8 cellular contexts compared by ENCODE assay signal in the genomic region with DNA sequence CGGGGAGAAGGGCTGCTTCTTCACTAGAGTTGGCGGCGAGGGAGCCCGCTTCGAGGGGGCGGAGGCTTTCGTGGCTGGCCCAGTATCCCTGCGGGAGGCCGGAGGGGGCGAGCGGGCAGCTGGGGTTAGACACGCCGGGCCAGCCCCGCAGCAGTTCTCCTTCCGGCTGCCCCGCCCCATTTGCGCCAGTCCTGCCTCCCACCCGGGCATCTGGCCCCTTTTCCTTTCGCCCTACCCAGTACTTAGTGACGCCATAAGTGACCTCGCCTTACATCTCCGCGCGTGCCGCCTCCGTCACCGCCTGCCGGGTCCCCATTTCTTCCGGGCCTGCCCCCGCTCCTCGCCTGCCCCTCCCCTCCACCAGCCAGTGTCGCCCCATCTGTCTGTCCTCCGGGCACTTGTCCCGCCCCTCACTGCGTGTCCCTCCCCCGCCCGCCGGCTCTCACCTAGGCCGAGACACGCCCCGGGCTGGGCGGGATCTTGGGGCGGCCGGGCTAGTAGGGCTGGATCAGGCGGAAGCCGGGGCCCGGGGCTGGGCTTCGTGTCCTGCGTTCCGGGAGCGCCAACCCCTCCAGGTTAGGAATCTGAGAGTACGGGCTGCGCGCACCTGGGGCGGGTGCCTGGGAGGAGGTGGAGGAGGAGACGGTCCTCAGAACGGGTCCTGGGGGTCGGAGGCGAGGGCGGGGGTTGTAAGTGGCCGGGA. TPM values are rescaled to one million over a fixed set of nuclear protein-coding genes. Genes with fewer than 3 reads are reported as not detected.
DNase-seq lines count a peak whose midpoint lies in the region; ATAC-seq and TF ChIP-seq lines count a peak whose summit lies in the region.

No MANE protein-coding gene starts in this region.

- H3K9me3 ChIP-seq in ES-I3 (ENCODE audit: control insufficient read depth, insufficient read depth, low read length), result no peaks in the 10 kb centered on the region
- H3K9me3 ChIP-seq in cardiac muscle cell (ENCODE audit: low read depth), result no peaks in the 10 kb centered on the region
- H3K9me3 ChIP-seq in prostate gland, result no peaks in the 10 kb centered on the region
- H3K9me3 ChIP-seq in aorta (ENCODE audit: control insufficient read depth, low read length), result no peaks in the 10 kb centered on the region

- H3K27ac Mint-ChIP-seq in activated naive CD4-positive, alpha-beta T cell treated with anti-CD3 and anti-CD28 coated beads, Interleukin-2, amount 50 U/mL, for 72 hours, result peak overlapping the region; percentile 95 to 97

- TF ChIP-seq CTCF in cardiac muscle cell (IDR thresholded peaks at IDR 0.05; ENCODE audit: low read depth, low read length) (no peak), prostate gland (IDR thresholded peaks at IDR 0.05) (no peak)

- no peaks in the 10 kb centered on the region for H3K9me3 Mint-ChIP-seq in activated naive CD4-positive, alpha-beta T cell treated with anti-CD3 and anti-CD28 coated beads, Interleukin-2, amount 50 U/mL, for 72 hours

- under 1% methylated on average over 54 of the region's 61 CpGs for WGBS in prostate gland
- 2% methylated on average over 48 to 61 of the region's 61 CpGs for WGBS in aorta, 2 donors

- H3K27ac ChIP-seq in cardiac muscle cell (peak overlapping the region; percentile 11), prostate gland (peak overlapping the region; percentile 92 to 95), aorta (ENCODE audit: low read depth in 1 of 2, low read length in 2 of 2) (no peak overlapping the region)

- peak overlapping the region; percentile 85 for H3K9ac ChIP-seq in ES-I3 (ENCODE audit: low read depth, low read length)

- intact Hi-C loops in prostate gland (cut with DNase I), result no loop called here
- intact Hi-C loops in aorta (cut with DNase I), result no loop called here

- H3K27me3 ChIP-seq in cardiac muscle cell, result no peaks in the 10 kb centered on the region
- H3K27me3 ChIP-seq in prostate gland (replicated peaks; ENCODE audit: insufficient read depth), result no peaks in the 10 kb centered on the region
- H3K27me3 ChIP-seq in aorta (ENCODE audit: control insufficient read depth in 1 of 2, insufficient read depth in 2 of 2, low read length in 1 of 2), result no peaks in the 10 kb centered on the region

- H3K36me3 Mint-ChIP-seq in activated naive CD4-positive, alpha-beta T cell treated with anti-CD3 and anti-CD28 coated beads, Interleukin-2, amount 50 U/mL, for 72 hours, result peaks cover 19 to 22% of the 10 kb centered on the region in 2 donors

- H3K4me1 ChIP-seq in ES-I3 (ENCODE audit: insufficient read depth, low read length), result peaks cover 9% of the 10 kb centered on the region; the same call in 1 of the 2 replicates
- H3K4me1 ChIP-seq in cardiac muscle cell (ENCODE audit: low read depth), result no peaks in the 10 kb centered on the region
- H3K4me1 ChIP-seq in prostate gland (replicated peaks), result peaks cover 4% of the 10 kb centered on the region
- H3K4me1 ChIP-seq in aorta (ENCODE audit: control insufficient read depth in 1 of 2, insufficient read depth in 2 of 2, low read length in 2 of 2), result no peaks in the 10 kb centered on the region

- DNase-seq in HCEC 1CT (peak; percentile 68), NCI-H1048 (lab: John Stamatoyannopoulos, UW) (peak; percentile 85), SK-MEL-5 (ENCODE audit: low read depth, low spot score) (peak; percentile 89), cardiac muscle cell (ENCODE audit: low read depth in 1 of 2, low spot score in 1 of 2) (peak; percentile 89 to 94), prostate gland (ENCODE audit: low spot score) (peak; percentile 97), aorta (peak; percentile 89 to 91)
- DNase-seq in activated naive CD4-positive, alpha-beta T cell treated with anti-CD3 and anti-CD28 coated beads, Interleukin-2, amount 50 U/mL, for 72 hours (ENCODE audit: low spot score in 2 of 2), result peak; percentile 95 to 99

- peak overlapping the region; percentile 61 for H3K4me3 ChIP-seq in cardiac muscle cell
- peak overlapping the region; percentile 61 to 63 for H3K4me3 ChIP-seq in prostate gland
- peak overlapping the region; percentile 11 to 23 for H3K4me3 ChIP-seq in aorta (ENCODE audit: low read length in 2 of 2)

- in situ Hi-C loops in SK-MEL-5 (cut with HindIII; ENCODE audit: low pct_unique_long_range_greater_than_20kb, low sequenced_read_pairs), result no loop called here

- TF ChIP-seq POLR2A in prostate gland (IDR thresholded peaks at IDR 0.05), result peak; percentile 92

- no peaks in the 10 kb centered on the region for H3K36me3 ChIP-seq in ES-I3 (ENCODE audit: insufficient read depth, low read length)
- no peaks in the 10 kb centered on the region for H3K36me3 ChIP-seq in cardiac muscle cell
- H3K36me3 ChIP-seq in prostate gland, result no peaks in the 10 kb centered on the region
- H3K36me3 ChIP-seq in aorta (ENCODE audit: control insufficient read depth in 1 of 2, insufficient read depth in 2 of 2, low read length in 1 of 2), result no peaks in the 10 kb centered on the region

- peak; percentile 84 to 92 for ATAC-seq in activated naive CD4-positive, alpha-beta T cell treated with anti-CD3 and anti-CD28 coated beads, Interleukin-2, amount 50 U/mL, for 72 hours
- peak; percentile 74 for ATAC-seq in aorta (ENCODE audit: low FRiP score)

RNA-seq across cellular contexts. Expression of a gene that starts 14.3 kb away (rescaled TPM):
- not detected in 2 replicates for total RNA-seq in SK-MEL-5 (2014; rRNA removed; shearing (Covaris generic))
- polyA plus RNA-seq in SK-MEL-5 (2015; cell fraction: cytosol; rRNA removed), result not detected in 2 replicates
- polyA plus RNA-seq in SK-MEL-5 (2015; cell fraction: nucleus; rRNA removed), result not detected in 2 replicates
- under 1 TPM; 0.37 to 0.50 TPM for total RNA-seq in activated naive CD4-positive, alpha-beta T cell treated with anti-CD3 and anti-CD28 coated beads, Interleukin-2, amount 50 U/mL, for 72 hours
- total RNA-seq in cardiac muscle cell, result 0.45 TPM in 1 of 2 replicates, not detected in the other
- not detected in 2 replicates for polyA plus RNA-seq in cardiac muscle cell
- 1 to 10 TPM in 1 of 2 donors, not detected in 1; 3.2 TPM for total RNA-seq in prostate gland
- total RNA-seq in aorta, result not detected
- polyA plus RNA-seq in aorta, result not detected

RNA-seq across cellular contexts. Expression of a gene that starts 25.9 kb away (rescaled TPM):
- 0.21 and 0.63 TPM in 2 replicates for total RNA-seq in SK-MEL-5 (2014; rRNA removed; shearing (Covaris generic))
- polyA plus RNA-seq in SK-MEL-5 (2015; cell fraction: cytosol; rRNA removed), result 1.0 and 1.6 TPM in 2 replicates
- polyA plus RNA-seq in SK-MEL-5 (2015; cell fraction: nucleus; rRNA removed), result 0.48 and 1.8 TPM in 2 replicates
- total RNA-seq in activated naive CD4-positive, alpha-beta T cell treated with anti-CD3 and anti-CD28 coated beads, Interleukin-2, amount 50 U/mL, for 72 hours, result 100 to 1,000 TPM; 221 to 735 TPM
- total RNA-seq in cardiac muscle cell (0.51 and 0.95 TPM in 2 replicates), prostate gland (10 to 100 TPM in 1 of 2 donors, 1 to 10 TPM in 1; 3.6 to 12.2 TPM), aorta (10 to 100 TPM; 24.0 to 51.7 TPM)
- polyA plus RNA-seq in cardiac muscle cell (0.83 and 1.2 TPM in 2 replicates), aorta (10 to 100 TPM in 1 of 2 donors, 1 to 10 TPM in 1; 2.2 to 11.9 TPM)

Comparison
In these comparisons a context has a peak if more than half of its experiments do, and no peak if none do; other contexts are left out.
1. H3K27ac ChIP-seq: peak in cardiac muscle cell (single experiment) and prostate gland (2 of 2); none in aorta (0 of 2).
2. RNA of a gene that starts 25.9 kb away (total RNA-seq): 221 to 735 TPM in activated naive CD4-positive, alpha-beta T cell treated with anti-CD3 and anti-CD28 coated beads, Interleukin-2, amount 50 U/mL, for 72 hours; 24.0 to 51.7 TPM in aorta, 3.6 to 12.2 TPM in prostate gland, 0.21 to 0.63 TPM in SK-MEL-5 and 0.51 to 0.95 TPM in cardiac muscle cell; every median in the first group is over 4 times any median in the second.
3. Peak in every context shown above with its lines, with median percentiles within 50 percentile points of each other: DNase-seq and H3K4me3 ChIP-seq.